ENCODE assay signal across 11 cellular contexts in the genomic region with DNA sequence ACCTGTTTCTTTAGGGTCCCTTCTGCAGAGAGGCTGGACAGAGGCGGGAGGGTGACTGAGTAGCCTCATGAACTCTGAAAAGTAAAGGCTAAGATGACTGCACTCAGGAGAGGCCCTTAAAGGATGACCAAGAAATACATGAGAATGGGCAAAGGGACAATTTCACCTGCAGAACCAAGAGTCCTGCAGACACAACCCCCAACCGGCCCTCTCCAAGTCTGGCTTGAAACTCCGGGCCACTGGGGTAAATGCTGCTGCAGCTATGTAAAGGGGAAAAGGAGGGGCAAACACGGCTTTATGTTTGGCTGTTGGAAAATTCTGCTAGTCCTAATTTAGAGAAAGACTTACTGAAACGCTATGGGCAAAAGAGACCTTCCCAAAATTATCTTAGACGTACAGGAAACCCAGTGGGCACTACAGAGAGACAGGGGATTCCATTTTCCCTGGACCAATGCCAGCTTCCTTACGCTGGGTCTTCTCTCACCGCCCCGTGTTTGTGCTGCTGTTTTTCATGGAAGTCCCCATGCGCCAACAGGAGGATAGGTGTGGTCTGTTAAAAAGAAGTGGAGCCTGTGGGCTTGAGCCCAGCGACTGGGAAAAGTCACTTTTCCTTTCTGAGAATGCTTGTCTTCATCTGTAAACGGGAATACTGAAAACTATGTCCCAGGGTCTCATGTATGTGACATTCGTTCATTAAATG. TPM values are rescaled to one million over a fixed set of nuclear protein-coding genes. Genes with fewer than 3 reads are reported as not detected.
"Had no signal": no experiment of that assay in that cellular context is flagged by ENCODE, and none has a peak within 500 bp of the region (broad histone marks: within the 10 kb centered on the region; RNA-seq: fewer than 3 reads in every experiment).

No MANE protein-coding gene starts in this region.

- H3K27me3 ChIP-seq: ascending aorta had no signal

- H3K27ac Mint-ChIP-seq: activated naive CD4-positive, alpha-beta T cell treated with anti-CD3 and anti-CD28 coated beads for 36 hours; activated T-helper 17 cell treated with anti-CD3 and anti-CD28 coated beads, Interleukin-2, amount 50 U/mL, for 72 hours had no signal

- DNase-seq: activated CD4-positive, alpha-beta T cell treated with anti-CD3 and anti-CD28 coated beads, Interleukin-2, amount 50 U/mL, for 1 hour; activated naive CD4-positive, alpha-beta T cell treated with anti-CD3 and anti-CD28 coated beads for 36 hours; dorsolateral prefrontal cortex; hypothalamus; left ventricle myocardium superior; stimulated activated CD4-positive, alpha-beta T cell treated with anti-CD3 and anti-CD28 coated beads, Interleukin-2, amount 100 ng/mL, for 48 hours; stimulated activated naive CD4-positive, alpha-beta T cell had no signal

- H3K4me1 Mint-ChIP-seq: activated T-helper 17 cell treated with anti-CD3 and anti-CD28 coated beads, Interleukin-2, amount 50 U/mL, for 72 hours had no signal

- H3K4me3 ChIP-seq: ascending aorta, dorsolateral prefrontal cortex had no signal

- H3K9me3 ChIP-seq: ascending aorta had no signal

- H3K9me3 Mint-ChIP-seq: activated naive CD4-positive, alpha-beta T cell treated with anti-CD3 and anti-CD28 coated beads for 36 hours; activated T-helper 17 cell treated with anti-CD3 and anti-CD28 coated beads, Interleukin-2, amount 50 U/mL, for 72 hours; nephron had no signal

- H3K4me3 Mint-ChIP-seq: activated naive CD4-positive, alpha-beta T cell treated with anti-CD3 and anti-CD28 coated beads for 36 hours; activated T-helper 17 cell treated with anti-CD3 and anti-CD28 coated beads, Interleukin-2, amount 50 U/mL, for 72 hours; nephron had no signal

- ATAC-seq: activated CD4-positive, CD25-positive, alpha-beta regulatory T cell treated with anti-CD3 and anti-CD28 coated beads, Interleukin-2, amount 50 U/mL, for 24 hours; activated T-helper 17 cell treated with anti-CD3 and anti-CD28 coated beads, Interleukin-2, amount 50 U/mL, for 72 hours; left ventricle myocardium superior had no signal

- H3K27ac ChIP-seq: dorsolateral prefrontal cortex had no signal

RNA-seq across cellular contexts. Expression of a gene that starts 10.6 kb away (rescaled TPM):
- total RNA-seq: activated naive CD4-positive, alpha-beta T cell treated with anti-CD3 and anti-CD28 coated beads for 36 hours had no signal

RNA-seq across cellular contexts. Expression of a gene that starts 10.7 kb away (rescaled TPM):
- total RNA-seq: activated T-helper 17 cell treated with anti-CD3 and anti-CD28 coated beads, Interleukin-2, amount 50 U/mL, for 72 hours had no signal
